13 cellular contexts compared by ENCODE assay signal in the genomic region with DNA sequence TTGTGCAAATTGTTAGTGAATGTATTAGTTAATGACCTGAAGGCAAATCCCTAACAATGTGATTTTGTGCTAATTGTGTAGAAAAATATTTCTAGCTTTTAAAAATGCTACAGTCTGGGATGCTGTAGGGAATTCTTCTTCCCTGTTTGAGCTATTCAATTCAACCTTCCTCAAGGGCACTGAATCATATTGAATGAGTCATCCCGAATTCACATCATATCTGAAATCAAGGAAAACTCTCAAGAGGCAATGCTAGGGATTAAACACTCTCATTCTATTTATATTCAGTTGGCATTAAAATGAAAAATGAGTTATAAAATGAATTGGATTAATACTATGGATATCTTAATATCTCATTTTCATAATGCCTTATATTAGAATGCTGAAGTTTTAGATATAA.
"Had no signal": no experiment of that assay in that cellular context is flagged by ENCODE, and none has a peak within 500 bp of the region (broad histone marks: within the 10 kb centered on the region; RNA-seq: fewer than 3 reads in every experiment).

No MANE protein-coding gene starts in this region.

- H3K27ac ChIP-seq: gastrocnemius medialis, heart right ventricle, left ventricle myocardium inferior, prostate gland had no signal

- H3K9me3 Mint-ChIP-seq: activated naive CD4-positive, alpha-beta T cell treated with anti-CD3 and anti-CD28 coated beads, Interleukin-2, amount 50 U/mL, for 24 hours; nephron had no signal

- H3K27me3 ChIP-seq: gastrocnemius medialis, heart right ventricle had no signal

- H3K36me3 Mint-ChIP-seq: activated naive CD4-positive, alpha-beta T cell treated with anti-CD3 and anti-CD28 coated beads, Interleukin-2, amount 50 U/mL, for 24 hours had no signal

- ATAC-seq: gastrocnemius medialis, heart right ventricle, sciatic nerve had no signal

- H3K4me1 Mint-ChIP-seq: activated naive CD4-positive, alpha-beta T cell treated with anti-CD3 and anti-CD28 coated beads, Interleukin-2, amount 50 U/mL, for 24 hours; nephron had no signal

- H3K36me3 ChIP-seq: gastrocnemius medialis, heart right ventricle, left ventricle myocardium inferior, prostate gland had no signal

- H3K4me3 ChIP-seq: gastrocnemius medialis, heart right ventricle, left ventricle myocardium inferior, prostate gland had no signal

- H3K4me1 ChIP-seq: gastrocnemius medialis, heart right ventricle, left ventricle myocardium inferior, prostate gland had no signal

- H3K9me3 ChIP-seq: gastrocnemius medialis, prostate gland had no signal

- H3K27ac Mint-ChIP-seq: activated naive CD4-positive, alpha-beta T cell treated with anti-CD3 and anti-CD28 coated beads, Interleukin-2, amount 50 U/mL, for 24 hours; nephron had no signal

- H3K27me3 Mint-ChIP-seq: activated naive CD4-positive, alpha-beta T cell treated with anti-CD3 and anti-CD28 coated beads, Interleukin-2, amount 50 U/mL, for 24 hours had no signal

- DNase-seq: activated T-cell treated with anti-CD3 and anti-CD28 coated beads, Interleukin-2, amount 50 U/mL, for 1 hour; gastrocnemius medialis; heart right ventricle; islet precursor cell; left ventricle myocardium inferior; mesendoderm; occipital lobe; stimulated activated CD4-positive, alpha-beta T cell treated with anti-CD3 and anti-CD28 coated beads, Interleukin-12 subunit alpha, Interleukin-12 subunit beta, amount 100 ng/mL, for 4 hours; stimulated activated naive CD4-positive, alpha-beta T cell treated with Interleukin-2 at 50 U/mL for 16 hours had no signal

- H3K4me3 Mint-ChIP-seq: activated naive CD4-positive, alpha-beta T cell treated with anti-CD3 and anti-CD28 coated beads, Interleukin-2, amount 50 U/mL, for 24 hours; nephron had no signal
